Comparison of ENCODE assay signal across 1 cellular context in genomic region chr20:53611449-53611894, GRCh38.
TF ChIP-seq lines count a peak whose summit lies in the region.

No MANE protein-coding gene starts in this region.

TF ChIP-seq in HEK293, 187 proteins besides CTCF, POLR2A, EP300 and RAD21 (continued from another document and continues in another):
- TF ChIP-seq ZBTB11 (tag by site-specific recombination; conservative IDR thresholded peaks at IDR 0.05; ENCODE audit: low read depth) (0 out of 2 replicates have a peak, but pooled peaks have one; percentile 27), SALL2 (tag by site-specific recombination; IDR thresholded peaks at IDR 0.05; ENCODE audit: borderline replicate concordance) (no peak), SP2 (tag by site-specific recombination; IDR thresholded peaks at IDR 0.05) (peak; percentile 27; the same call in 1 of the 2 replicates), ZNF223 (tag by site-specific recombination; IDR thresholded peaks at IDR 0.05) (no peak), ZNF623 (tag by site-specific recombination; IDR thresholded peaks at IDR 0.05) (peak; percentile 16; the same call in 1 of the 2 replicates), GLI2 (tag by site-specific recombination; IDR thresholded peaks at IDR 0.05; ENCODE audit: borderline replicate concordance, low read depth) (peak; percentile 91), ZNF132 (tag by site-specific recombination; IDR thresholded peaks at IDR 0.05; ENCODE audit: borderline replicate concordance) (no peak), ZNF776 (tag by site-specific recombination; IDR thresholded peaks at IDR 0.05; ENCODE audit: borderline replicate concordance) (no peak), ZIC2 (tag by site-specific recombination; IDR thresholded peaks at IDR 0.05) (no peak), PRDM10 (tag by site-specific recombination; IDR thresholded peaks at IDR 0.05) (peak; percentile 65), ZNF555 (tag by site-specific recombination; conservative IDR thresholded peaks at IDR 0.05) (no peak), FEZF1 (tag by site-specific recombination; IDR thresholded peaks at IDR 0.05) (peak; percentile 99), ZNF146 (tag by site-specific recombination; IDR thresholded peaks at IDR 0.05) (peak; percentile 73; the same call in 1 of the 2 replicates), ZNF600 (tag by site-specific recombination; IDR thresholded peaks at IDR 0.05) (peak; percentile 95), ZNF624 (tag by site-specific recombination; IDR thresholded peaks at IDR 0.05) (no peak), ZNF10 (tag by site-specific recombination; IDR thresholded peaks at IDR 0.05) (peak; percentile 91), ZNF362 (tag by site-specific recombination; IDR thresholded peaks at IDR 0.05) (no peak), ZNF292 (tag by site-specific recombination; IDR thresholded peaks at IDR 0.05; ENCODE audit: borderline replicate concordance, low read depth) (no peak), ZNF585B (tag by site-specific recombination; IDR thresholded peaks at IDR 0.05) (no peak), ELK4 (IDR thresholded peaks at IDR 0.05; ENCODE audit: borderline replicate concordance, low read depth, low read length) (no peak), ZNF561 (tag by site-specific recombination; IDR thresholded peaks at IDR 0.05; ENCODE audit: borderline replicate concordance) (peak; percentile 79), ZNF311 (tag by site-specific recombination; IDR thresholded peaks at IDR 0.05; ENCODE audit: borderline replicate concordance) (no peak), KLF8 (tag by site-specific recombination; IDR thresholded peaks at IDR 0.05) (peak; percentile 91), ZNF354C (tag by site-specific recombination; IDR thresholded peaks at IDR 0.05; ENCODE audit: borderline replicate concordance, low read depth) (no peak), ZNF660 (tag by site-specific recombination; IDR thresholded peaks at IDR 0.05) (no peak), ZNF133 (tag by site-specific recombination; IDR thresholded peaks at IDR 0.05) (no peak), ZNF843 (tag by site-specific recombination; IDR thresholded peaks at IDR 0.05) (peak; percentile 91), ZNF23 (tag by site-specific recombination; IDR thresholded peaks at IDR 0.05; ENCODE audit: borderline replicate concordance) (no peak), ZBTB44 (tag by site-specific recombination; IDR thresholded peaks at IDR 0.05) (peak; percentile 88), ZNF580 (tag by site-specific recombination; IDR thresholded peaks at IDR 0.05) (no peak), ZEB2 (tag by site-specific recombination; IDR thresholded peaks at IDR 0.05) (peak; percentile 98), ZNF280D (tag by site-specific recombination; IDR thresholded peaks at IDR 0.05) (no peak), MZF1 (tag by site-specific recombination; IDR thresholded peaks at IDR 0.05; ENCODE audit: borderline replicate concordance) (no peak), ZNF274 (IDR thresholded peaks at IDR 0.05; ENCODE audit: low read length) (no peak), ZNF274 (tag by site-specific recombination; IDR thresholded peaks at IDR 0.05; ENCODE audit: borderline replicate concordance) (no peak), ZNF692 (tag by site-specific recombination; IDR thresholded peaks at IDR 0.05) (peak; percentile 88), ZNF221 (tag by site-specific recombination; IDR thresholded peaks at IDR 0.05; ENCODE audit: borderline replicate concordance) (no peak), ZNF398 (tag by site-specific recombination; IDR thresholded peaks at IDR 0.05) (peak; percentile 90), ZNF266 (tag by site-specific recombination; IDR thresholded peaks at IDR 0.05; ENCODE audit: low read depth) (no peak), TRIM28 (IDR thresholded peaks at IDR 0.05; ENCODE audit: borderline replicate concordance, low read length) (no peak), ZNF571 (tag by site-specific recombination; IDR thresholded peaks at IDR 0.05) (no peak), ZNF140 (tag by site-specific recombination; IDR thresholded peaks at IDR 0.05) (no peak), PBX3 (CRISPR knock-in tag; IDR thresholded peaks at IDR 0.05) (no peak), ZFHX2 (tag by site-specific recombination; conservative IDR thresholded peaks at IDR 0.05) (no peak)
